In genomic region chr3:132417695-132418520, GRCh38 we compare ENCODE assay signal across 1 cellular context.
TF ChIP-seq lines count a peak whose summit lies in the region.

No MANE protein-coding gene starts in this region.

TF ChIP-seq in K562, 482 proteins besides CTCF, POLR2A, EP300 and RAD21 (continued from another document):
- TF ChIP-seq ZMIZ1 (IDR thresholded peaks at IDR 0.05; ENCODE audit: low read depth in 2 of 2, low read length in 2 of 2): no peak
- no peak for TF ChIP-seq TRIM25 (IDR thresholded peaks at IDR 0.05; ENCODE audit: borderline replicate concordance)
- TF ChIP-seq SREBF1 (IDR thresholded peaks at IDR 0.05; ENCODE audit: borderline replicate concordance, low read depth, low read length): no peak
- TF ChIP-seq, protein P1, sequence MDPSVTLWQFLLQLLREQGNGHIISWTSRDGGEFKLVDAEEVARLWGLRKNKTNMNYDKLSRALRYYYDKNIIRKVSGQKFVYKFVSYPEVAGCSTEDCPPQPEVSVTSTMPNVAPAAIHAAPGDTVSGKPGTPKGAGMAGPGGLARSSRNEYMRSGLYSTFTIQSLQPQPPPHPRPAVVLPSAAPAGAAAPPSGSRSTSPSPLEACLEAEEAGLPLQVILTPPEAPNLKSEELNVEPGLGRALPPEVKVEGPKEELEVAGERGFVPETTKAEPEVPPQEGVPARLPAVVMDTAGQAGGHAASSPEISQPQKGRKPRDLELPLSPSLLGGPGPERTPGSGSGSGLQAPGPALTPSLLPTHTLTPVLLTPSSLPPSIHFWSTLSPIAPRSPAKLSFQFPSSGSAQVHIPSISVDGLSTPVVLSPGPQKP (CRISPR knock-in tag; IDR thresholded peaks at IDR 0.05): no peak
- TF ChIP-seq NEUROD1 (IDR thresholded peaks at IDR 0.05; ENCODE audit: borderline replicate concordance, low read depth, low read length, partially characterized antibody): no peak
- no peak for TF ChIP-seq KLF13 (tag; IDR thresholded peaks at IDR 0.05; ENCODE audit: borderline replicate concordance, low read depth)
- TF ChIP-seq MYBL2 (IDR thresholded peaks at IDR 0.05; ENCODE audit: low read depth): no peak
- TF ChIP-seq MYBL2 (CRISPR knock-in tag; IDR thresholded peaks at IDR 0.05; ENCODE audit: borderline replicate concordance): no peak
- no peak for TF ChIP-seq ZBTB1 (CRISPR knock-in tag; IDR thresholded peaks at IDR 0.05; ENCODE audit: borderline replicate concordance, low read depth)
- no peak for TF ChIP-seq HDAC6 (IDR thresholded peaks at IDR 0.05; ENCODE audit: low read depth, low read length)
- TF ChIP-seq ETV5 (CRISPR knock-in tag; IDR thresholded peaks at IDR 0.05; ENCODE audit: low read depth): no peak
- no peak for TF ChIP-seq ATF3 (IDR thresholded peaks at IDR 0.05)
- TF ChIP-seq ATF3 (CRISPR knock-in tag; conservative IDR thresholded peaks at IDR 0.05): no peak
- no peak for TF ChIP-seq ZNF561 (CRISPR knock-in tag; conservative IDR thresholded peaks at IDR 0.05)
- TF ChIP-seq, protein P2, sequence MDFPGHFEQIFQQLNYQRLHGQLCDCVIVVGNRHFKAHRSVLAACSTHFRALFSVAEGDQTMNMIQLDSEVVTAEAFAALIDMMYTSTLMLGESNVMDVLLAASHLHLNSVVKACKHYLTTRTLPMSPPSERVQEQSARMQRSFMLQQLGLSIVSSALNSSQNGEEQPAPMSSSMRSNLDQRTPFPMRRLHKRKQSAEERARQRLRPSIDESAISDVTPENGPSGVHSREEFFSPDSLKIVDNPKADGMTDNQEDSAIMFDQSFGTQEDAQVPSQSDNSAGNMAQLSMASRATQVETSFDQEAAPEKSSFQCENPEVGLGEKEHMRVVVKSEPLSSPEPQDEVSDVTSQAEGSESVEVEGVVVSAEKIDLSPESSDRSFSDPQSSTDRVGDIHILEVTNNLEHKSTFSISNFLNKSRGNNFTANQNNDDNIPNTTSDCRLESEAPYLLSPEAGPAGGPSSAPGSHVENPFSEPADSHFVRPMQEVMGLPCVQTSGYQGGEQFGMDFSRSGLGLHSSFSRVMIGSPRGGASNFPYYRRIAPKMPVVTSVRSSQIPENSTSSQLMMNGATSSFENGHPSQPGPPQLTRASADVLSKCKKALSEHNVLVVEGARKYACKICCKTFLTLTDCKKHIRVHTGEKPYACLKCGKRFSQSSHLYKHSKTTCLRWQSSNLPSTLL (IDR thresholded peaks at IDR 0.05): no peak
